1 cellular context compared by ENCODE assay signal in the genomic region with DNA sequence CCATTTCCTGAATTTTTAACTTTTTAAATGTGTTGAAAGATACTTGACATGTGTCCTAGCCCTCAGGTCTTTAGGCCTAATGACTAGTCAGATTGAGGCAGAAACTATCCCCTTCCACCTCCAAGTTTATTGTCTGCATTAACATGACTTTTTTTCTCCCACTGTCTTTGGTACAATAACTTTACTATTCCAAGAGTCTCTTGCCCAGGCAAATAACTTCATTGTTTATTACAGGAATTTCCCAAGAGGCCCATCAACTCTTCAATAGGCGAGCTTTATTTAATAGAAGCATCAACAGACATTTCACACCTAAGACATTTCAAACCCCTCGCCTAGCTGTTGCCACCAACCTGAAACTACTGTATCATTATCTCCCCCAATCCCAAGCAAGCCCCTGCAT.
TF ChIP-seq lines count a peak whose summit lies in the region.

No MANE protein-coding gene starts in this region.

TF ChIP-seq in HepG2, 621 proteins besides CTCF, POLR2A, EP300 and RAD21 (continued from another document):
- TF ChIP-seq HOXA7 (CRISPR knock-in tag; IDR thresholded peaks at IDR 0.05): no peak
- TF ChIP-seq, protein P1, sequence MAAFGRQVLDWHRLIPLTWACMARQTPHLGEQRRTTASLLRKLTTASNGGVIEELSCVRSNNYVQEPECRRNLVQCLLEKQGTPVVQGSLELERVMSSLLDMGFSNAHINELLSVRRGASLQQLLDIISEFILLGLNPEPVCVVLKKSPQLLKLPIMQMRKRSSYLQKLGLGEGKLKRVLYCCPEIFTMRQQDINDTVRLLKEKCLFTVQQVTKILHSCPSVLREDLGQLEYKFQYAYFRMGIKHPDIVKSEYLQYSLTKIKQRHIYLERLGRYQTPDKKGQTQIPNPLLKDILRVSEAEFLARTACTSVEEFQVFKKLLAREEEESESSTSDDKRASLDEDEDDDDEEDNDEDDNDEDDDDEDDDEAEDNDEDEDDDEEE (CRISPR knock-in tag; IDR thresholded peaks at IDR 0.05): no peak
- TF ChIP-seq NKX3-1 (CRISPR knock-in tag; IDR thresholded peaks at IDR 0.05): no peak
- TF ChIP-seq BRD4 (CRISPR knock-in tag; IDR thresholded peaks at IDR 0.05): no peak
- TF ChIP-seq, protein P2, sequence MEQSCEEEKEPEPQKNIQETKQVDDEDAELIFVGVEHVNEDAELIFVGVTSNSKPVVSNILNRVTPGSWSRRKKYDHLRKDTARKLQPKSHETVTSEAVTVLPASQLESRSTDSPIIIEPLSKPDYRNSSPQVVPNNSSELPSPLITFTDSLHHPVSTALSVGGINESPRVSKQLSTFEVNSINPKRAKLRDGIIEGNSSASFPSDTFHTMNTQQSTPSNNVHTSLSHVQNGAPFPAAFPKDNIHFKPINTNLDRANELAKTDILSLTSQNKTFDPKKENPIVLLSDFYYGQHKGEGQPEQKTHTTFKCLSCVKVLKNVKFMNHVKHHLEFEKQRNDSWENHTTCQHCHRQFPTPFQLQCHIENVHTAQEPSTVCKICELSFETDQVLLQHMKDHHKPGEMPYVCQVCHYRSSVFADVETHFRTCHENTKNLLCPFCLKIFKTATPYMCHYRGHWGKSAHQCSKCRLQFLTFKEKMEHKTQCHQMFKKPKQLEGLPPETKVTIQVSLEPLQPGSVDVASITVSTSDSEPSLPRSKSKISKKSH (CRISPR knock-in tag; IDR thresholded peaks at IDR 0.05; ENCODE audit: borderline replicate concordance): no peak
- TF ChIP-seq, protein P3, sequence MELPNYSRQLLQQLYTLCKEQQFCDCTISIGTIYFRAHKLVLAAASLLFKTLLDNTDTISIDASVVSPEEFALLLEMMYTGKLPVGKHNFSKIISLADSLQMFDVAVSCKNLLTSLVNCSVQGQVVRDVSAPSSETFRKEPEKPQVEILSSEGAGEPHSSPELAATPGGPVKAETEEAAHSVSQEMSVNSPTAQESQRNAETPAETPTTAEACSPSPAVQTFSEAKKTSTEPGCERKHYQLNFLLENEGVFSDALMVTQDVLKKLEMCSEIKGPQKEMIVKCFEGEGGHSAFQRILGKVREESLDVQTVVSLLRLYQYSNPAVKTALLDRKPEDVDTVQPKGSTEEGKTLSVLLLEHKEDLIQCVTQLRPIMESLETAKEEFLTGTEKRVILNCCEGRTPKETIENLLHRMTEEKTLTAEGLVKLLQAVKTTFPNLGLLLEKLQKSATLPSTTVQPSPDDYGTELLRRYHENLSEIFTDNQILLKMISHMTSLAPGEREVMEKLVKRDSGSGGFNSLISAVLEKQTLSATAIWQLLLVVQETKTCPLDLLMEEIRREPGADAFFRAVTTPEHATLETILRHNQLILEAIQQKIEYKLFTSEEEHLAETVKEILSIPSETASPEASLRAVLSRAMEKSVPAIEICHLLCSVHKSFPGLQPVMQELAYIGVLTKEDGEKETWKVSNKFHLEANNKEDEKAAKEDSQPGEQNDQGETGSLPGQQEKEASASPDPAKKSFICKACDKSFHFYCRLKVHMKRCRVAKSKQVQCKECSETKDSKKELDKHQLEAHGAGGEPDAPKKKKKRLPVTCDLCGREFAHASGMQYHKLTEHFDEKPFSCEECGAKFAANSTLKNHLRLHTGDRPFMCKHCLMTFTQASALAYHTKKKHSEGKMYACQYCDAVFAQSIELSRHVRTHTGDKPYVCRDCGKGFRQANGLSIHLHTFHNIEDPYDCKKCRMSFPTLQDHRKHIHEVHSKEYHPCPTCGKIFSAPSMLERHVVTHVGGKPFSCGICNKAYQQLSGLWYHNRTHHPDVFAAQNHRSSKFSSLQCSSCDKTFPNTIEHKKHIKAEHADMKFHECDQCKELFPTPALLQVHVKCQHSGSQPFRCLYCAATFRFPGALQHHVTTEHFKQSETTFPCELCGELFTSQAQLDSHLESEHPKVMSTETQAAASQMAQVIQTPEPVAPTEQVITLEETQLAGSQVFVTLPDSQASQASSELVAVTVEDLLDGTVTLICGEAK (IDR thresholded peaks at IDR 0.05): no peak
- TF ChIP-seq, protein P3 (CRISPR knock-in tag; IDR thresholded peaks at IDR 0.05): no peak
- TF ChIP-seq RARG (CRISPR knock-in tag; IDR thresholded peaks at IDR 0.05; ENCODE audit: low read depth): no peak
- no peak for TF ChIP-seq SMYD3 (CRISPR knock-in tag; IDR thresholded peaks at IDR 0.05)
- TF ChIP-seq ZNF552 (CRISPR knock-in tag; IDR thresholded peaks at IDR 0.05; ENCODE audit: borderline replicate concordance): no peak
- no peak for TF ChIP-seq KMT2B (CRISPR knock-in tag; IDR thresholded peaks at IDR 0.05)
- no peak for TF ChIP-seq BRCA1 (CRISPR knock-in tag; IDR thresholded peaks at IDR 0.05)
- no peak for TF ChIP-seq ZNF10 (CRISPR knock-in tag; IDR thresholded peaks at IDR 0.05; ENCODE audit: borderline replicate concordance, low read depth)
- TF ChIP-seq ZBTB3 (CRISPR knock-in tag; IDR thresholded peaks at IDR 0.05; ENCODE audit: borderline replicate concordance, low read depth): no peak
- no peak for TF ChIP-seq ZBTB20 (CRISPR knock-in tag; IDR thresholded peaks at IDR 0.05; ENCODE audit: borderline replicate concordance, low read depth)
- TF ChIP-seq, protein P4, sequence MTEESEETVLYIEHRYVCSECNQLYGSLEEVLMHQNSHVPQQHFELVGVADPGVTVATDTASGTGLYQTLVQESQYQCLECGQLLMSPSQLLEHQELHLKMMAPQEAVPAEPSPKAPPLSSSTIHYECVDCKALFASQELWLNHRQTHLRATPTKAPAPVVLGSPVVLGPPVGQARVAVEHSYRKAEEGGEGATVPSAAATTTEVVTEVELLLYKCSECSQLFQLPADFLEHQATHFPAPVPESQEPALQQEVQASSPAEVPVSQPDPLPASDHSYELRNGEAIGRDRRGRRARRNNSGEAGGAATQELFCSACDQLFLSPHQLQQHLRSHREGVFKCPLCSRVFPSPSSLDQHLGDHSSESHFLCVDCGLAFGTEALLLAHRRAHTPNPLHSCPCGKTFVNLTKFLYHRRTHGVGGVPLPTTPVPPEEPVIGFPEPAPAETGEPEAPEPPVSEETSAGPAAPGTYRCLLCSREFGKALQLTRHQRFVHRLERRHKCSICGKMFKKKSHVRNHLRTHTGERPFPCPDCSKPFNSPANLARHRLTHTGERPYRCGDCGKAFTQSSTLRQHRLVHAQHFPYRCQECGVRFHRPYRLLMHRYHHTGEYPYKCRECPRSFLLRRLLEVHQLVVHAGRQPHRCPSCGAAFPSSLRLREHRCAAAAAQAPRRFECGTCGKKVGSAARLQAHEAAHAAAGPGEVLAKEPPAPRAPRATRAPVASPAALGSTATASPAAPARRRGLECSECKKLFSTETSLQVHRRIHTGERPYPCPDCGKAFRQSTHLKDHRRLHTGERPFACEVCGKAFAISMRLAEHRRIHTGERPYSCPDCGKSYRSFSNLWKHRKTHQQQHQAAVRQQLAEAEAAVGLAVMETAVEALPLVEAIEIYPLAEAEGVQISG (CRISPR knock-in tag; IDR thresholded peaks at IDR 0.05): no peak
- no peak for TF ChIP-seq ZFP82 (CRISPR knock-in tag; IDR thresholded peaks at IDR 0.05; ENCODE audit: borderline replicate concordance)
- no peak for TF ChIP-seq RBAK (CRISPR knock-in tag; IDR thresholded peaks at IDR 0.05)
TF ChIP-seq in HepG2: peak in this region for 0.
